Comparison of ENCODE assay signal across 2 cellular contexts in the genomic region with DNA sequence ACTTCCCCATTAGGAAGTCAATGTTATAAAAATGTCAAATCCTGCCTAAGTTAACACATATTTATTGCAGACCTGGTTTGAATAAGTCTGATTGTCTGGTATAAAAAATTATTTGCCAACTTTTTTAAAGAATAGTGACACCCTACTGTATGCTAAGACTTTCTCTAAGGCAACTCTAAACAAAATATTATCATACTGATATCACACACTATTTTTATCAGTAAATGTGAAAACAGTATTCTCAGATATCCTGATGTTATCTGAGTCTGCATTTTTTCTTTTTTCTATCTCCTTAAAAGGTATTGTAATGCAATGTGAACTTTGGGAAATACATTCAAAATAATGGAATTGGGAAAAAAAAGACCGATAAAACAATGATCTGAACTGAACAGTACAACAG.
TF ChIP-seq lines count a peak whose summit lies in the region.

No MANE protein-coding gene starts in this region.

TF ChIP-seq in SK-N-SH treated with all-trans-retinoic acid at 6 μM for 48 hours, 23 proteins besides CTCF, POLR2A, EP300 and RAD21 (continued from another document):
- TF ChIP-seq ZFP3 (CRISPR knock-in tag; IDR thresholded peaks at IDR 0.05) = no peak
- TF ChIP-seq, protein P1, sequence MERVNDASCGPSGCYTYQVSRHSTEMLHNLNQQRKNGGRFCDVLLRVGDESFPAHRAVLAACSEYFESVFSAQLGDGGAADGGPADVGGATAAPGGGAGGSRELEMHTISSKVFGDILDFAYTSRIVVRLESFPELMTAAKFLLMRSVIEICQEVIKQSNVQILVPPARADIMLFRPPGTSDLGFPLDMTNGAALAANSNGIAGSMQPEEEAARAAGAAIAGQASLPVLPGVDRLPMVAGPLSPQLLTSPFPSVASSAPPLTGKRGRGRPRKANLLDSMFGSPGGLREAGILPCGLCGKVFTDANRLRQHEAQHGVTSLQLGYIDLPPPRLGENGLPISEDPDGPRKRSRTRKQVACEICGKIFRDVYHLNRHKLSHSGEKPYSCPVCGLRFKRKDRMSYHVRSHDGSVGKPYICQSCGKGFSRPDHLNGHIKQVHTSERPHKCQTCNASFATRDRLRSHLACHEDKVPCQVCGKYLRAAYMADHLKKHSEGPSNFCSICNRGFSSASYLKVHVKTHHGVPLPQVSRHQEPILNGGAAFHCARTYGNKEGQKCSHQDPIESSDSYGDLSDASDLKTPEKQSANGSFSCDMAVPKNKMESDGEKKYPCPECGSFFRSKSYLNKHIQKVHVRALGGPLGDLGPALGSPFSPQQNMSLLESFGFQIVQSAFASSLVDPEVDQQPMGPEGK (CRISPR knock-in tag; IDR thresholded peaks at IDR 0.05; ENCODE audit: borderline replicate concordance) = no peak
- no peak for TF ChIP-seq OSR1 (CRISPR knock-in tag; IDR thresholded peaks at IDR 0.05)
- TF ChIP-seq, protein P2, sequence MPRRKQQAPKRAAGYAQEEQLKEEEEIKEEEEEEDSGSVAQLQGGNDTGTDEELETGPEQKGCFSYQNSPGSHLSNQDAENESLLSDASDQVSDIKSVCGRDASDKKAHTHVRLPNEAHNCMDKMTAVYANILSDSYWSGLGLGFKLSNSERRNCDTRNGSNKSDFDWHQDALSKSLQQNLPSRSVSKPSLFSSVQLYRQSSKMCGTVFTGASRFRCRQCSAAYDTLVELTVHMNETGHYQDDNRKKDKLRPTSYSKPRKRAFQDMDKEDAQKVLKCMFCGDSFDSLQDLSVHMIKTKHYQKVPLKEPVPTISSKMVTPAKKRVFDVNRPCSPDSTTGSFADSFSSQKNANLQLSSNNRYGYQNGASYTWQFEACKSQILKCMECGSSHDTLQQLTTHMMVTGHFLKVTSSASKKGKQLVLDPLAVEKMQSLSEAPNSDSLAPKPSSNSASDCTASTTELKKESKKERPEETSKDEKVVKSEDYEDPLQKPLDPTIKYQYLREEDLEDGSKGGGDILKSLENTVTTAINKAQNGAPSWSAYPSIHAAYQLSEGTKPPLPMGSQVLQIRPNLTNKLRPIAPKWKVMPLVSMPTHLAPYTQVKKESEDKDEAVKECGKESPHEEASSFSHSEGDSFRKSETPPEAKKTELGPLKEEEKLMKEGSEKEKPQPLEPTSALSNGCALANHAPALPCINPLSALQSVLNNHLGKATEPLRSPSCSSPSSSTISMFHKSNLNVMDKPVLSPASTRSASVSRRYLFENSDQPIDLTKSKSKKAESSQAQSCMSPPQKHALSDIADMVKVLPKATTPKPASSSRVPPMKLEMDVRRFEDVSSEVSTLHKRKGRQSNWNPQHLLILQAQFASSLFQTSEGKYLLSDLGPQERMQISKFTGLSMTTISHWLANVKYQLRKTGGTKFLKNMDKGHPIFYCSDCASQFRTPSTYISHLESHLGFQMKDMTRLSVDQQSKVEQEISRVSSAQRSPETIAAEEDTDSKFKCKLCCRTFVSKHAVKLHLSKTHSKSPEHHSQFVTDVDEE (CRISPR knock-in tag; IDR thresholded peaks at IDR 0.05) = no peak
- no peak for TF ChIP-seq TOX (CRISPR knock-in tag; IDR thresholded peaks at IDR 0.05; ENCODE audit: borderline replicate concordance)
- TF ChIP-seq ZC3H10 (CRISPR knock-in tag; IDR thresholded peaks at IDR 0.05) = no peak
- TF ChIP-seq ESRRG (CRISPR knock-in tag; IDR thresholded peaks at IDR 0.05) = no peak
- TF ChIP-seq ISL1 (CRISPR knock-in tag; IDR thresholded peaks at IDR 0.05) = no peak

TF ChIP-seq in SK-N-SH, 30 proteins besides CTCF, POLR2A, EP300 and RAD21 (continued from another document):
- TF ChIP-seq RCOR1 (IDR thresholded peaks at IDR 0.05; ENCODE audit: low read length) = no peak
